8 cellular contexts compared by ENCODE assay signal in the genomic region with DNA sequence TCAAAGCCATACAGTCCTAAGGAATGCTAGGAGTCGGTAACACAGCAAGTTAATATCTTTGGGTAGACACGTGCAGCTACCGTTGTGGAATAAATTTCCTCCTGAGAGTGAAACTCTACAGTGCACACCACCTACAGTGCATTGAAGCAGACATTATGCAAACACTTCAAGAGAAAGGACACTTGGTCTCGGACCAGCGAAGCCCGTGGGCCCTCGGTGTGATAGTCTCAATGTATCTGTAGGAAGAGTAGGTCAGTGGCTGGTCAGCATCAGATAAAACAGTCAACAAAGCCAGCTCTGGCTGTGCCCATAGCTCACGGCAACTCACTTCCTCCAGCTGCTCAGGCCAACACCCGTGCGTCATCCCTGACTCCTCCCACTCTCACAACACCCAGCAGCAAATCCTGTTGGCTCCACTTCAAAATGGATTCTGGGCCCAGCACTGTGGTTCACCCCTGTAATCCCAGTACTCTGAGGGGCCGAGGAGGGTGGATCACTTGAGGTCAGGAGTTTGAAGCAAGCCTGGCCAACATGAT. TPM values are rescaled to one million over a fixed set of nuclear protein-coding genes. Genes with fewer than 3 reads are reported as not detected.
DNase-seq lines count a peak whose midpoint lies in the region; ATAC-seq, FAIRE-seq and TF ChIP-seq lines count a peak whose summit lies in the region.
"Not testable (repeated sequence)": the region's sequence is repeated elsewhere in the genome, so short reads cannot be mapped to it uniquely, and the experiment has no call there.

No MANE protein-coding gene starts in this region.

- H3K27ac Mint-ChIP-seq in stimulated activated memory B cell treated with anti-CD40 and anti-IgM and Interleukin-4, amounts not matched to agents 10 μg/mL and 1 μg/mL and 100 μg/mL, for 72 hours: peak overlapping the region; percentile 92

- not testable (repeated sequence) for TF ChIP-seq CTCF in C4-2B (conservative IDR thresholded peaks at IDR 0.05); fibroblast of mammary gland (conservative IDR thresholded peaks at IDR 0.05; ENCODE audit: control insufficient read depth, insufficient read depth, low read depth, low read length); right lobe of liver (IDR thresholded peaks at IDR 0.05)

- not testable (repeated sequence) for H3K9me3 Mint-ChIP-seq in stimulated activated memory B cell treated with anti-CD40 and anti-IgM and Interleukin-4, amounts not matched to agents 10 μg/mL and 1 μg/mL and 100 μg/mL, for 72 hours

- H3K27me3 ChIP-seq in adipocyte (replicated peaks; ENCODE audit: control insufficient read depth, insufficient read depth, low read length); right lobe of liver: not testable (repeated sequence)

- not testable (repeated sequence) for H3K27me3 Mint-ChIP-seq in stimulated activated memory B cell treated with anti-CD40 and anti-IgM and Interleukin-4, amounts not matched to agents 10 μg/mL and 1 μg/mL and 100 μg/mL, for 72 hours

- not testable (repeated sequence) for H3K36me3 ChIP-seq in adipocyte (ENCODE audit: control insufficient read depth, insufficient read depth, low read length, severe bottlenecking); right lobe of liver

- DNase-seq in GM19239 (ENCODE audit: insufficient read length, low spot score); right lobe of liver: not testable (repeated sequence)
- DNase-seq in adipocyte (ENCODE audit: low read depth) (peak; percentile 15), fibroblast of mammary gland (ENCODE audit: low read depth) (peak; percentile 82)

- H3K9me3 ChIP-seq in adipocyte (ENCODE audit: control insufficient read depth, low read length); right lobe of liver: not testable (repeated sequence)

- peaks cover 36% of the 10 kb centered on the region for H3K4me1 Mint-ChIP-seq in stimulated activated memory B cell treated with anti-CD40 and anti-IgM and Interleukin-4, amounts not matched to agents 10 μg/mL and 1 μg/mL and 100 μg/mL, for 72 hours

- H3K4me1 ChIP-seq in adipocyte (ENCODE audit: control insufficient read depth, insufficient read depth, low read length); right lobe of liver: not testable (repeated sequence)

- H3K4me3 ChIP-seq in adipocyte (ENCODE audit: low read length); fibroblast of mammary gland (ENCODE audit: control insufficient read depth, low read depth, low read length); right lobe of liver: not testable (repeated sequence)

- peak overlapping the region; percentile 31 for H3K4me3 Mint-ChIP-seq in stimulated activated memory B cell treated with anti-CD40 and anti-IgM and Interleukin-4, amounts not matched to agents 10 μg/mL and 1 μg/mL and 100 μg/mL, for 72 hours

- ATAC-seq in HG03175 (IDR thresholded peaks at IDR 0.05; ENCODE audit: unreplicated experiment) (peak; percentile 57), SK-N-SH treated with all-trans-retinoic acid at 6 μM for 48 hours (peak; percentile 61; the same call in 2 of the 3 replicates), right lobe of liver (peak; percentile 74 to 89 (median 83))
- ATAC-seq in stimulated activated memory B cell treated with anti-CD40 and anti-IgM and Interleukin-4, amounts not matched to agents 10 μg/mL and 1 μg/mL and 100 μg/mL, for 72 hours: peak; percentile 88

- TF ChIP-seq POLR2A in right lobe of liver (IDR thresholded peaks at IDR 0.05): not testable (repeated sequence)

- H3K27ac ChIP-seq in C4-2B (peak overlapping the region; percentile 71), right lobe of liver (peak overlapping the region in 1 of 3 donors; percentile 1)

- intact Hi-C loops in right lobe of liver (cut with DNase I): not testable (repeated sequence)

- WGBS in right lobe of liver (ENCODE audit: insufficient coverage, low coverage, low lambda C conversion rate, missing lambda C conversion rate): 57% methylated on average over 4 of the region's 11 CpGs

- peak; percentile 79 for FAIRE-seq in GM19239 (lab: Jason Lieb, UNC)

- H3K9ac ChIP-seq in adipocyte (ENCODE audit: low read length): not testable (repeated sequence)

- not testable (repeated sequence) for H3K36me3 Mint-ChIP-seq in stimulated activated memory B cell treated with anti-CD40 and anti-IgM and Interleukin-4, amounts not matched to agents 10 μg/mL and 1 μg/mL and 100 μg/mL, for 72 hours

RNA-seq across cellular contexts. Expression of a gene that starts 14.5 kb away (rescaled TPM):
- 1 to 10 TPM in 2 of 6 experiments, under 1 TPM in 4; 0.29 to 2.9 (median 0.80) TPM for total RNA-seq in right lobe of liver

RNA-seq across cellular contexts. Expression of a gene that starts 19.7 kb away (rescaled TPM):
- total RNA-seq in right lobe of liver: 10 to 100 TPM in 5 of 6 experiments, 1 to 10 TPM in 1; 9.3 to 17.8 (median 14.7) TPM
